23 cellular contexts compared by ENCODE assay signal in genomic region chr3:169304716-169305115, GRCh38.
"Had no signal": no experiment of that assay in that cellular context is flagged by ENCODE, and none has a peak within 500 bp of the region (broad histone marks: within the 10 kb centered on the region; RNA-seq: fewer than 3 reads in every experiment).

No MANE protein-coding gene starts in this region.

- H3K36me3 ChIP-seq: gastrocnemius medialis, left lung, spleen, thoracic aorta, tibial nerve, upper lobe of right lung, vagina had no signal

- H3K4me1 ChIP-seq: gastrocnemius medialis, psoas muscle, spleen, tibial nerve, vagina had no signal

- H3K4me3 ChIP-seq: gastrocnemius medialis, left lung, psoas muscle, skin epidermis, spleen, thoracic aorta, tibial nerve, upper lobe of right lung, vagina had no signal

- ATAC-seq: gastrocnemius medialis; left lung; naive thymus-derived CD8-positive, alpha-beta T cell; psoas muscle; right cardiac atrium; stimulated activated memory B cell treated with anti-CD40 and anti-IgM and Interleukin-4, amounts not matched to agents 10 μg/mL and 1 μg/mL and 100 μg/mL, for 72 hours; stimulated activated naive CD8-positive, alpha-beta T cell treated with anti-CD3 and anti-CD28 coated beads, Interleukin-15, Interleukin-2, amounts not matched to agents 100 U/mL and 50 U/mL, for 24 hours; upper lobe of right lung had no signal

- H3K36me3 Mint-ChIP-seq: naive thymus-derived CD8-positive, alpha-beta T cell; stimulated activated memory B cell treated with anti-CD40 and anti-IgM and Interleukin-4, amounts not matched to agents 10 μg/mL and 1 μg/mL and 100 μg/mL, for 72 hours had no signal

- H3K27ac ChIP-seq: epithelial cell of prostate, gastrocnemius medialis, left lung, psoas muscle, skin epidermis, spleen, thoracic aorta, tibial nerve, upper lobe of right lung, vagina had no signal

- H3K9me3 Mint-ChIP-seq: dendritic cell treated with granulocyte-macrophage colony-stimulating factor and Interleukin-4, amounts not matched to agents 40 ng/mL and 50 ng/mL, for 4 days; endodermal cell; nephron progenitor cell; stimulated activated memory B cell treated with anti-CD40 and anti-IgM and Interleukin-4, amounts not matched to agents 10 μg/mL and 1 μg/mL and 100 μg/mL, for 72 hours had no signal

- H3K9me3 ChIP-seq: gastrocnemius medialis, left lung, psoas muscle, spleen, thoracic aorta, tibial nerve, upper lobe of right lung, vagina had no signal

- H3K4me3 Mint-ChIP-seq: dendritic cell treated with granulocyte-macrophage colony-stimulating factor and Interleukin-4, amounts not matched to agents 40 ng/mL and 50 ng/mL, for 4 days; endodermal cell; naive thymus-derived CD8-positive, alpha-beta T cell; nephron progenitor cell; stimulated activated memory B cell treated with anti-CD40 and anti-IgM and Interleukin-4, amounts not matched to agents 10 μg/mL and 1 μg/mL and 100 μg/mL, for 72 hours had no signal

- H3K27me3 ChIP-seq: gastrocnemius medialis, left lung, spleen, tibial nerve, upper lobe of right lung, vagina had no signal

- DNase-seq: effector CD8-positive, alpha-beta T cell; endodermal cell; foreskin fibroblast; gastrocnemius medialis; kidney; left lung; mesenchymal stem cell; midbrain; naive thymus-derived CD8-positive, alpha-beta T cell; nephron progenitor cell; psoas muscle; right cardiac atrium; spleen; stimulated activated CD4-positive, alpha-beta T cell treated with anti-CD3 and anti-CD28 coated beads, Interleukin-4, amount 100 ng/mL, for 4 hours; stimulated activated naive CD8-positive, alpha-beta T cell treated with anti-CD3 and anti-CD28 coated beads, Interleukin-15, Interleukin-2, amounts not matched to agents 100 U/mL and 50 U/mL, for 24 hours; upper lobe of right lung had no signal

- H3K27me3 Mint-ChIP-seq: stimulated activated memory B cell treated with anti-CD40 and anti-IgM and Interleukin-4, amounts not matched to agents 10 μg/mL and 1 μg/mL and 100 μg/mL, for 72 hours had no signal

- H3K27ac Mint-ChIP-seq: dendritic cell treated with granulocyte-macrophage colony-stimulating factor and Interleukin-4, amounts not matched to agents 40 ng/mL and 50 ng/mL, for 4 days; endodermal cell; naive thymus-derived CD8-positive, alpha-beta T cell; nephron progenitor cell; stimulated activated memory B cell treated with anti-CD40 and anti-IgM and Interleukin-4, amounts not matched to agents 10 μg/mL and 1 μg/mL and 100 μg/mL, for 72 hours had no signal

- H3K4me1 Mint-ChIP-seq: naive thymus-derived CD8-positive, alpha-beta T cell; stimulated activated memory B cell treated with anti-CD40 and anti-IgM and Interleukin-4, amounts not matched to agents 10 μg/mL and 1 μg/mL and 100 μg/mL, for 72 hours had no signal
